21 cellular contexts compared by ENCODE assay signal in genomic region chr9:98402272-98402840, GRCh38.
"Had no signal": no experiment of that assay in that cellular context is flagged by ENCODE, and none has a peak within 500 bp of the region (broad histone marks: within the 10 kb centered on the region; RNA-seq: fewer than 3 reads in every experiment).

No MANE protein-coding gene starts in this region.

- H3K4me2 ChIP-seq: SK-N-SH had no signal

- H3K4me1 ChIP-seq: breast epithelium, SJCRH30 had no signal

- DNase-seq: activated CD4-positive, alpha-beta T cell treated with anti-CD3 and anti-CD28 coated beads for 4 hours; activated CD8-positive, alpha-beta memory T cell treated with anti-CD3 and anti-CD28 coated beads, Interleukin-2, amount 50 U/mL, for 4 hours; activated CD8-positive, alpha-beta T cell treated with anti-CD3 and anti-CD28 coated beads for 36 hours; activated gamma-delta T cell treated with Interleukin-2 at 50 U/mL for 16 hours; activated naive CD4-positive, alpha-beta T cell treated with anti-CD3 and anti-CD28 coated beads, Interleukin-2, amount 10 ng/mL, durations not matched to agents 7 days and 5 days; activated naive CD8-positive, alpha-beta T cell treated with anti-CD3 and anti-CD28 coated beads for 36 hours; activated T-cell treated with anti-CD3 and anti-CD28 coated beads, Interleukin-2, amount 50 U/mL, for 72 hours; central memory CD4-positive, alpha-beta T cell; MG63; NCI-H1092 treated with DMSO at 0.1 percent for 48 hours; NCI-H1417 treated with DMSO at 0.1 percent for 48 hours; NCI-H1694 treated with DMSO at 0.1 percent for 48 hours; NCI-H2029 treated with DMSO at 0.1 percent for 48 hours; NCI-H748 treated with DMSO at 0.1 percent for 48 hours; Right ventricle myocardium superior; SK-N-SH; T-helper 1 cell had no signal

- H3K9me3 ChIP-seq: breast epithelium, MG63, SJCRH30, SK-N-SH had no signal

- H3K27ac ChIP-seq: breast epithelium, SJCRH30, VCaP had no signal

- ATAC-seq: activated CD4-positive, CD25-positive, alpha-beta regulatory T cell treated with anti-CD3 and anti-CD28 coated beads, Interleukin-2, amount 50 U/mL, for 24 hours; activated CD8-positive, alpha-beta T cell treated with anti-CD3 and anti-CD28 coated beads for 36 hours; activated T-cell treated with anti-CD3 and anti-CD28 coated beads, Interleukin-2, amount 50 U/mL, for 72 hours had no signal

- H3K36me3 ChIP-seq: breast epithelium, MG63, SJCRH30 had no signal

- H3K27me3 ChIP-seq: MG63 had no signal

- H3K9ac ChIP-seq: SK-N-SH had no signal

- H3K4me3 ChIP-seq: breast epithelium, MG63, SJCRH30 had no signal
